Comparison of ENCODE assay signal across 8 cellular contexts in genomic region chr1:180231506-180232420, GRCh38. TPM values are rescaled to one million over a fixed set of nuclear protein-coding genes. Genes with fewer than 3 reads are reported as not detected.
DNase-seq lines count a peak whose midpoint lies in the region; ATAC-seq and TF ChIP-seq lines count a peak whose summit lies in the region.

No MANE protein-coding gene starts in this region.

- peak overlapping the region; percentile 46 for H3K9ac ChIP-seq in HCT116 (ENCODE audit: low read length)

- ATAC-seq in HCT116 (peak; percentile 68), GM18517 (IDR thresholded peaks at IDR 0.05; ENCODE audit: unreplicated experiment) (no peak), GM19324 (IDR thresholded peaks at IDR 0.05; ENCODE audit: low FRiP score, unreplicated experiment) (no peak)

- peaks cover 20 to 62% (median 37%) of the 10 kb centered on the region in 4 donors for H3K4me1 Mint-ChIP-seq in CD4-positive, alpha-beta memory T cell
- peaks cover 26% of the 10 kb centered on the region for H3K4me1 Mint-ChIP-seq in nephron

- H3K9me3 Mint-ChIP-seq in CD4-positive, alpha-beta memory T cell, result peaks cover 0 to 4% (median 0%) of the 10 kb centered on the region in 8 donors
- no peaks in the 10 kb centered on the region for H3K9me3 Mint-ChIP-seq in nephron

- H3K4me2 ChIP-seq in HCT116 (ENCODE audit: low read length), result peak overlapping the region; percentile 100

- RAD21 ChIA-PET in HCT116 (lab: Charles Lee; ENCODE audit: low non-redundant PET in 1 of 2, low total read pairs in 2 of 2, uncharacterized antibody in 2 of 2, unreplicated experiment in 2 of 2), result no interaction called here

- peak; percentile 41 for TF ChIP-seq RAD21 in HCT116 (IDR thresholded peaks at IDR 0.05; ENCODE audit: low read depth)

- no peaks in the 10 kb centered on the region for H3K9me3 ChIP-seq in CD4-positive, alpha-beta memory T cell (ENCODE audit: control insufficient read depth in 1 of 2, low read length in 2 of 2)
- H3K9me3 ChIP-seq in HCT116 (ENCODE audit: control insufficient read depth in 1 of 2, insufficient read depth in 1 of 2, low read depth in 1 of 2, low read length in 2 of 2) (no peaks in the 10 kb centered on the region), ectodermal cell (ENCODE audit: control insufficient read depth, low read length) (no peaks in the 10 kb centered on the region)

- H3K4me1 ChIP-seq in CD4-positive, alpha-beta memory T cell (ENCODE audit: insufficient read depth, low read length), result peaks cover 58% of the 10 kb centered on the region
- H3K4me1 ChIP-seq in HCT116 (ENCODE audit: control insufficient read depth in 1 of 2, insufficient read depth in 2 of 2, low read length in 2 of 2), result peaks cover 10 to 28% of the 10 kb centered on the region in 2 experiments
- peaks cover 58% of the 10 kb centered on the region for H3K4me1 ChIP-seq in ectodermal cell (ENCODE audit: control insufficient read depth, insufficient read depth, low read length)

- H3K27me3 ChIP-seq in CD4-positive, alpha-beta memory T cell (ENCODE audit: insufficient read depth, low read length), result peaks cover 78% of the 10 kb centered on the region
- H3K27me3 ChIP-seq in HCT116 (ENCODE audit: insufficient read depth, low read length), result 0 out of 2 replicates have a peak, but pooled peaks cover 3% of the 10 kb centered on the region
- H3K27me3 ChIP-seq in ectodermal cell (ENCODE audit: control insufficient read depth, insufficient read depth, low read length, poor library complexity, severe bottlenecking), result peaks cover 99% of the 10 kb centered on the region

- H3K36me3 Mint-ChIP-seq in CD4-positive, alpha-beta memory T cell, result peaks cover 0 to 1% of the 10 kb centered on the region in 2 donors
- H3K36me3 Mint-ChIP-seq in nephron (ENCODE audit: low read depth), result no peaks in the 10 kb centered on the region

- BruUV-seq in HCT116 (replicated peaks; lab: Mats Ljungman, UMichigan), result no TSS peak

- H3K79me2 ChIP-seq in HCT116 (ENCODE audit: insufficient read depth, low read length), result no peaks in the 10 kb centered on the region

- peak overlapping the region in 1 of 2 donors; percentile 35 for H3K4me3 ChIP-seq in CD4-positive, alpha-beta memory T cell (ENCODE audit: low read length in 2 of 2)
- peak overlapping the region; percentile 45 to 71 for H3K4me3 ChIP-seq in HCT116 (replicated peaks in 1 of 2; ENCODE audit: low read depth in 1 of 2, low read length in 2 of 2)
- H3K4me3 ChIP-seq in ectodermal cell (ENCODE audit: insufficient read depth, low read depth, low read length), result peak overlapping the region; percentile 50

- H4K20me1 ChIP-seq in HCT116 (ENCODE audit: insufficient read depth), result no peaks in the 10 kb centered on the region

- H3K27ac Mint-ChIP-seq in CD4-positive, alpha-beta memory T cell, result no peak overlapping the region
- no peak overlapping the region for H3K27ac Mint-ChIP-seq in nephron

- H3K27ac ChIP-seq in CD4-positive, alpha-beta memory T cell (ENCODE audit: low read depth, low read length), result no peak overlapping the region
- H3K27ac ChIP-seq in HCT116 (ENCODE audit: low read depth, low read length), result no peak overlapping the region
- no peak overlapping the region for H3K27ac ChIP-seq in ectodermal cell (ENCODE audit: insufficient read depth, low read depth, low read length, poor library complexity, severe bottlenecking)

- peaks cover 52 to 58% of the 10 kb centered on the region in 2 donors for H3K27me3 Mint-ChIP-seq in CD4-positive, alpha-beta memory T cell
- peaks cover 97% of the 10 kb centered on the region for H3K27me3 Mint-ChIP-seq in nephron (ENCODE audit: low read depth)

- DNase-seq in CD4-positive, alpha-beta memory T cell, result no peak
- DNase-seq in HCT116 (ENCODE audit: low read depth, low spot score), result peak; percentile 53
- peak; percentile 37 for DNase-seq in RPMI7951 (ENCODE audit: low read depth)
- no peak for DNase-seq in NCI-H1694 (lab: John Stamatoyannopoulos, UW)

- CTCF ChIA-PET in CD4-positive, alpha-beta memory T cell (lab: Charles Lee; ENCODE audit: partially characterized antibody), result interaction anchor here (1.0 to 1.4 kb wide), 3 partner anchors 9 to 417 kb away, joined by 3 to 4 read pairs (median 3); no protein-coding TSS in a partner anchor
- CTCF ChIA-PET in HCT116 (lab: Charles Lee), result interaction anchor here (0.7 to 1.3 kb wide), 4 partner anchors 8 to 44 kb away, joined by 3 to 8 read pairs (median 4); no protein-coding TSS in a partner anchor

- intact Hi-C loops in CD4-positive, alpha-beta memory T cell (cut with micrococcal nuclease), result no loop called here
- intact Hi-C loops in HCT116 (cut with micrococcal nuclease), result no loop called here

- WGBS in ectodermal cell, 2 experiments, result 1% methylated on average over 54 of the region's 54 CpGs

- peak overlapping the region; percentile 58 to 86 (median 77) for H3K4me3 Mint-ChIP-seq in CD4-positive, alpha-beta memory T cell
- H3K4me3 Mint-ChIP-seq in nephron, result peak overlapping the region; percentile 77 to 87 (median 83)

- H2AFZ ChIP-seq in HCT116 (ENCODE audit: low read depth, low read length, poor library complexity, severe bottlenecking), result peak overlapping the region; percentile 97

- H3K36me3 ChIP-seq in CD4-positive, alpha-beta memory T cell (ENCODE audit: insufficient read depth, low read length), result no peaks in the 10 kb centered on the region
- H3K36me3 ChIP-seq in HCT116 (ENCODE audit: control insufficient read depth in 1 of 2, insufficient read depth in 2 of 2, low read length in 2 of 2) (no peaks in the 10 kb centered on the region), ectodermal cell (ENCODE audit: control insufficient read depth, insufficient read depth, low read length) (no peaks in the 10 kb centered on the region)

- no peaks in the 10 kb centered on the region for H3K9me2 ChIP-seq in HCT116 (ENCODE audit: insufficient read depth)

- TF ChIP-seq POLR2A in HCT116 (IDR thresholded peaks at IDR 0.05; ENCODE audit: borderline replicate concordance, extremely low read depth, insufficient read depth, insufficient read length), result no peak

- TF ChIP-seq CTCF in HCT116 (IDR thresholded peaks at IDR 0.05 in 2 of 3, conservative IDR thresholded peaks at IDR 0.05 in 1 of 3; ENCODE audit: borderline replicate concordance in 1 of 3, insufficient read depth in 1 of 3, low read depth in 2 of 3, low read length in 2 of 3), result peak in 2 of 3 experiments; percentile 26 to 30; a peak in 1 of 6 replicates
- no peak for TF ChIP-seq CTCF in nephron (IDR thresholded peaks at IDR 0.05; ENCODE audit: unreplicated experiment in 3 of 3)

- POLR2A ChIA-PET in CD4-positive, alpha-beta memory T cell (lab: Charles Lee; ENCODE audit: partially characterized antibody), result interaction anchor here (1.1 kb wide), 1 partner anchor 13 kb away, joined by 3 read pairs; no protein-coding TSS in a partner anchor
- POLR2A ChIA-PET in HCT116 (lab: Charles Lee), result interaction anchor here (0.6 to 0.9 kb wide), 4 partner anchors 13 to 767 kb away, joined by 3 to 4 read pairs (median 3); no protein-coding TSS in a partner anchor

TF ChIP-seq in HCT116, 20 proteins besides CTCF, POLR2A, EP300 and RAD21:
- TF ChIP-seq, protein P1, sequence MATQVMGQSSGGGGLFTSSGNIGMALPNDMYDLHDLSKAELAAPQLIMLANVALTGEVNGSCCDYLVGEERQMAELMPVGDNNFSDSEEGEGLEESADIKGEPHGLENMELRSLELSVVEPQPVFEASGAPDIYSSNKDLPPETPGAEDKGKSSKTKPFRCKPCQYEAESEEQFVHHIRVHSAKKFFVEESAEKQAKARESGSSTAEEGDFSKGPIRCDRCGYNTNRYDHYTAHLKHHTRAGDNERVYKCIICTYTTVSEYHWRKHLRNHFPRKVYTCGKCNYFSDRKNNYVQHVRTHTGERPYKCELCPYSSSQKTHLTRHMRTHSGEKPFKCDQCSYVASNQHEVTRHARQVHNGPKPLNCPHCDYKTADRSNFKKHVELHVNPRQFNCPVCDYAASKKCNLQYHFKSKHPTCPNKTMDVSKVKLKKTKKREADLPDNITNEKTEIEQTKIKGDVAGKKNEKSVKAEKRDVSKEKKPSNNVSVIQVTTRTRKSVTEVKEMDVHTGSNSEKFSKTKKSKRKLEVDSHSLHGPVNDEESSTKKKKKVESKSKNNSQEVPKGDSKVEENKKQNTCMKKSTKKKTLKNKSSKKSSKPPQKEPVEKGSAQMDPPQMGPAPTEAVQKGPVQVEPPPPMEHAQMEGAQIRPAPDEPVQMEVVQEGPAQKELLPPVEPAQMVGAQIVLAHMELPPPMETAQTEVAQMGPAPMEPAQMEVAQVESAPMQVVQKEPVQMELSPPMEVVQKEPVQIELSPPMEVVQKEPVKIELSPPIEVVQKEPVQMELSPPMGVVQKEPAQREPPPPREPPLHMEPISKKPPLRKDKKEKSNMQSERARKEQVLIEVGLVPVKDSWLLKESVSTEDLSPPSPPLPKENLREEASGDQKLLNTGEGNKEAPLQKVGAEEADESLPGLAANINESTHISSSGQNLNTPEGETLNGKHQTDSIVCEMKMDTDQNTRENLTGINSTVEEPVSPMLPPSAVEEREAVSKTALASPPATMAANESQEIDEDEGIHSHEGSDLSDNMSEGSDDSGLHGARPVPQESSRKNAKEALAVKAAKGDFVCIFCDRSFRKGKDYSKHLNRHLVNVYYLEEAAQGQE (IDR thresholded peaks at IDR 0.05; ENCODE audit: low read depth), result no peak
- peak; percentile 47 for TF ChIP-seq TCF7L2 (IDR thresholded peaks at IDR 0.05; ENCODE audit: borderline replicate concordance, extremely low read depth, insufficient read depth, insufficient read length)
TF ChIP-seq in HCT116: peak in this region for 1.

RNA-seq across cellular contexts. Expression of gene LHX4, which starts 1.7 kb away (rescaled TPM):
- not detected for total RNA-seq in CD4-positive, alpha-beta memory T cell
- under 1 TPM in 1 of 2 donors, not detected in 1; 0.25 TPM for polyA plus RNA-seq in CD4-positive, alpha-beta memory T cell
- total RNA-seq in HCT116 (2021; ENCODE audit: unreplicated experiment), result 0.44 TPM
- 0.31 TPM in 2 replicates for polyA plus RNA-seq in HCT116 (2012)
- total RNA-seq in RPMI7951 (2014; rRNA removed; shearing (Covaris generic)), result 0.12 and 0.20 TPM in 2 replicates
- 0.06 TPM for polyA plus RNA-seq in ectodermal cell (2013, experiment 1 of 4)
- 0.27 TPM for polyA plus RNA-seq in ectodermal cell (2013, experiment 2 of 4)
- 0.05 TPM for polyA plus RNA-seq in ectodermal cell (2013, experiment 3 of 4)
- polyA plus RNA-seq in ectodermal cell (2013, experiment 4 of 4), result not detected

Comparison
In these comparisons a context has a peak if more than half of its experiments do, and no peak if none do; other contexts are left out.
1. DNase-seq: peak in HCT116 (single experiment) and RPMI7951 (single experiment); none in CD4-positive, alpha-beta memory T cell (0 of 5) and NCI-H1694 (single experiment).
2. CTCF ChIP-seq: peak in HCT116 (2 of 3); none in nephron (0 of 3).